14 cellular contexts compared by ENCODE assay signal in the genomic region with DNA sequence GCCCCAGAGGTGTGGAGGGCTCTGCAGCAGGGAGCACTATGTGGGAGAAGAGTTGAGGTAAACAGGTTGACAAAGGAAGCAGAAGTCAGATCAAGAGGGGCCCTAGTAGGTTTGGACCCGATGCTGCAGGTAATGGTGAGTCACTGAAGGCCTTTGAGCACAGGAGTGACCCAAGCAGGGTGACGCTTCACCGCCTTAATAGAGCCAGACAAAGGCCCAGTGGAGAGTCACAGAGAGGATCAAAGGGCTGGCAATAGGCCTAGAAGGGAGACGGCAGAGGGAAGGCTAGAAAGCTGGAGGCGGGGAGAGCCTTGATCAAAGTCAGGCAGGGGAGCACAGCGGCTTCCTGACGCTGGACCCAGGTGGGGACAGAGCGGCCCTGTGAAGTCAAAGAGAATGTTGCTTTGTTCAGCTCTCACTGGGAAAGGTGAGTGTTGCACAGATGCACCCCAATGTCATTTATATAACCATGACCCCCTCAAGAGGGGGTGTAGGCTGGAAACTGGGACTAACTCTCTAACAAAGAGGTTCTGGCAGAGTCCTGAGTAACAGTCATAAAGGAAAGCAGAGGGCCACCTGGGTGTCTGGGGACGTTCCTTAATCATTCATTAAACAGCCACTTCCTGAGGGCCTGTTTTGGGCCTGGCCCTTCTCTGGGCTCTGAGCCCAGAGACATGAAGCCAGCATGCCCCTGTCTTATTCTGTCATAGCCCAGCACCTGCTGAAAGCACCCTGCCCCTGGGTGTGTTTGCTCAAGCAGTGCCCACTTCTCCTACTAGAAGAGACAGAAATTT. TPM values are rescaled to one million over a fixed set of nuclear protein-coding genes. Genes with fewer than 3 reads are reported as not detected.
DNase-seq lines count a peak whose midpoint lies in the region; ATAC-seq and TF ChIP-seq lines count a peak whose summit lies in the region.
"Had no signal": no experiment of that assay in that cellular context is flagged by ENCODE, and none has a peak within 500 bp of the region (broad histone marks: within the 10 kb centered on the region; RNA-seq: fewer than 3 reads in every experiment).

No MANE protein-coding gene starts in this region.

- WGBS in body of pancreas, 2 donors: 37 to 49% methylated on average over 9 of the region's 9 CpGs

- TF ChIP-seq POLR2A in body of pancreas (IDR thresholded peaks at IDR 0.05): no peak

- DNase-seq in ELF-1 (ENCODE audit: low read depth, low spot score) (peak; percentile 35), SHP77 treated with DMSO at 0.1 percent for 48 hours (lab: John Stamatoyannopoulos, UW) (peak; percentile 85), body of pancreas (no peak), upper lobe of right lung (no peak)
- DNase-seq: activated CD4-positive, alpha-beta memory T cell treated with anti-CD3 and anti-CD28 coated beads for 36 hours; amniotic stem cell; NCI-H1436; Right ventricle myocardium superior had no signal

- H3K9me3 ChIP-seq in body of pancreas: no peaks in the 10 kb centered on the region
- H3K9me3 ChIP-seq in upper lobe of right lung: no peaks in the 10 kb centered on the region

- TF ChIP-seq CTCF in body of pancreas (IDR thresholded peaks at IDR 0.05) (no peak), upper lobe of right lung (IDR thresholded peaks at IDR 0.05) (no peak)

- ATAC-seq in GM21423 (IDR thresholded peaks at IDR 0.05; ENCODE audit: unreplicated experiment): peak; percentile 93
- ATAC-seq in HG03159 (IDR thresholded peaks at IDR 0.05; ENCODE audit: unreplicated experiment): peak; percentile 91
- no peak for ATAC-seq in HG02884 (IDR thresholded peaks at IDR 0.05; ENCODE audit: unreplicated experiment)
- ATAC-seq in body of pancreas: no peak
- no peak for ATAC-seq in upper lobe of right lung
- ATAC-seq in HG02571 (IDR thresholded peaks at IDR 0.05; ENCODE audit: unreplicated experiment): no peak

- H3K36me3 ChIP-seq in body of pancreas (replicated peaks in 1 of 2; ENCODE audit: insufficient read depth in 1 of 2, low read depth in 2 of 2) (no peaks in the 10 kb centered on the region), upper lobe of right lung (no peaks in the 10 kb centered on the region)

- intact Hi-C loops in body of pancreas (cut with DNase I) (no loop called here), upper lobe of right lung (cut with DNase I) (no loop called here)

- H3K27me3 ChIP-seq in body of pancreas (no peaks in the 10 kb centered on the region), upper lobe of right lung (no peaks in the 10 kb centered on the region)

- no peak overlapping the region for H3K27ac ChIP-seq in body of pancreas
- H3K27ac ChIP-seq in upper lobe of right lung: no peak overlapping the region

- H3K4me3 ChIP-seq in body of pancreas (no peak overlapping the region), upper lobe of right lung (no peak overlapping the region)

- H3K4me1 ChIP-seq in body of pancreas (no peaks in the 10 kb centered on the region), upper lobe of right lung (no peaks in the 10 kb centered on the region)

RNA-seq across cellular contexts. Expression of a gene that starts 9.8 kb away (rescaled TPM):
- total RNA-seq in body of pancreas (10 to 100 TPM; 10.9 to 11.9 TPM), upper lobe of right lung (not detected)
- total RNA-seq: activated CD4-positive, alpha-beta memory T cell treated with anti-CD3 and anti-CD28 coated beads for 36 hours; mononuclear cell; Right ventricle myocardium superior; skeletal muscle tissue had no signal

Comparison
In these comparisons a context has a peak if more than half of its experiments do, and no peak if none do; other contexts are left out.
1. DNase-seq: peak in ELF-1 (single experiment) and SHP77 treated with DMSO at 0.1 percent for 48 hours (single experiment); none in body of pancreas (0 of 4) and upper lobe of right lung (single experiment).
2. ATAC-seq: peak in GM21423 (single experiment) and HG03159 (single experiment); none in HG02884 (single experiment), body of pancreas (single experiment), upper lobe of right lung (single experiment) and HG02571 (single experiment).
3. RNA of a gene that starts 9.8 kb away (total RNA-seq): 10.9 to 11.9 TPM in body of pancreas; not detected in upper lobe of right lung (single experiment); every median in the first group is over 10 times any median in the second.